ENCODE assay signal across 9 cellular contexts in the genomic region with DNA sequence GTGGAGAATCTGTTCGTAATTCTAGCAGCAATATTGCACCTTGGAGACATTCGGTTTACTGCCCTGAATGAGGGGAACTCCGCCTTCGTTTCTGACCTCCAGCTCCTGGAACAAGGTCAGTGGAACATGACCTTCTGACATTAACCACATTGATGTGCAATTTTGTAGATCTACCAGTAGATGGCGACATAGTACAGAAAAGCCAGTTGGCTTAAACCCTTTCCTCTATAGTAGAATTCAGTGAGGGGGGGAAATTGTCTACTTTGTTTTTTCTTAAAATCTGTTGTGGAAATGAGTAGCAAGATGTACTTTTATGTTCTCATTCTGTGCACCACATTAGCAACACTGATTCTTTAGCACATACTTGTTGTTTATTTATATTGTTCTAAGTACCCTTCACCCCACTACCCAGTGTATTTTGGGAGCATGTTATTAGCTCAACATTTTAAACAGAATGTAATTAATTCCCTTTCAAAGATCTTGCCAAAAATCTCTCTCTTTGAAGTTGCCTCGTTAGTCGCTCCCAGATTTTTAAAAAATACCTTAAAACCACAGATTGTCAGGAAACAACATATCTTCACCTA.
DNase-seq lines count a peak whose midpoint lies in the region; ATAC-seq, FAIRE-seq and TF ChIP-seq lines count a peak whose summit lies in the region.
"Had no signal": no experiment of that assay in that cellular context is flagged by ENCODE, and none has a peak within 500 bp of the region (broad histone marks: within the 10 kb centered on the region; RNA-seq: fewer than 3 reads in every experiment).

No MANE protein-coding gene starts in this region.

- H3K27ac Mint-ChIP-seq in MCF 10A (ENCODE audit: low read depth, unreplicated experiment) = no peak overlapping the region
- H3K27ac Mint-ChIP-seq: CD8-positive, alpha-beta memory T cell had no signal

- CTCF ChIA-PET in MCF 10A (lab: Yijun Ruan, JAX) = interaction anchor here (0.5 to 8.5 kb wide), 39 partner anchors 10 to 1503 kb away, joined by 3 to 74 read pairs (median 3); no protein-coding TSS in a partner anchor

- dilution Hi-C loops in keratinocyte (cut with MboI; ENCODE audit: extremely low pct_ligation_motif_present, low sequenced_read_pairs) = no loop called here

- no peaks in the 10 kb centered on the region for H3K79me2 ChIP-seq in keratinocyte (ENCODE audit: control insufficient read depth, insufficient read depth, low read length)

- no peaks in the 10 kb centered on the region for H3K9me1 ChIP-seq in keratinocyte (ENCODE audit: control insufficient read depth, extremely low read depth, insufficient read depth, low read length)

- H2AFZ ChIP-seq in keratinocyte (ENCODE audit: control insufficient read depth, low read length) = no peak overlapping the region

- H3K9ac ChIP-seq in keratinocyte (ENCODE audit: control insufficient read depth, extremely low read depth, insufficient read depth, low read length) = no peak overlapping the region

- H3K27ac ChIP-seq in keratinocyte (ENCODE audit: control insufficient read depth, insufficient read depth, low read length) (peak overlapping the region; percentile 7), suprapubic skin (no peak overlapping the region)

- H3K4me3 Mint-ChIP-seq in MCF 10A (ENCODE audit: unreplicated experiment) = no peak overlapping the region
- H3K4me3 Mint-ChIP-seq: CD8-positive, alpha-beta memory T cell had no signal

- no peaks in the 10 kb centered on the region for H3K9me3 Mint-ChIP-seq in MCF 10A (ENCODE audit: unreplicated experiment)
- H3K9me3 Mint-ChIP-seq: CD8-positive, alpha-beta memory T cell had no signal

- peaks cover 43% of the 10 kb centered on the region for H3K4me1 Mint-ChIP-seq in MCF 10A (ENCODE audit: insufficient read depth, unreplicated experiment)
- H3K4me1 Mint-ChIP-seq: CD8-positive, alpha-beta memory T cell had no signal

- POLR2A ChIA-PET in MCF 10A (lab: Yijun Ruan, JAX) = interaction anchor here (0.6 to 7.7 kb wide), 16 partner anchors 46 to 1152 kb away, joined by 3 to 74 read pairs (median 4); no protein-coding TSS in a partner anchor

- FAIRE-seq in keratinocyte (lab: Jason Lieb, UNC) = peak; percentile 87

- no peaks in the 10 kb centered on the region for H3K27me3 Mint-ChIP-seq in MCF 10A (ENCODE audit: insufficient read depth, unreplicated experiment)

- H3K4me3 ChIP-seq in keratinocyte (ENCODE audit: control insufficient read depth in 2 of 3, extremely low read depth in 1 of 3, insufficient read depth in 2 of 3, low read depth in 1 of 3, low read length in 3 of 3) (no peak overlapping the region), suprapubic skin (no peak overlapping the region)

- no peak for TF ChIP-seq EP300 in suprapubic skin (IDR thresholded peaks at IDR 0.05)

- no peaks in the 10 kb centered on the region for H3K27me3 ChIP-seq in keratinocyte (ENCODE audit: control insufficient read depth, extremely low read depth, insufficient read depth, low read length)
- H3K27me3 ChIP-seq in suprapubic skin = no peaks in the 10 kb centered on the region

- H3K4me2 ChIP-seq in keratinocyte (ENCODE audit: control insufficient read depth, extremely low read depth, insufficient read depth, low read depth, low read length) = no peak overlapping the region

- DNase-seq in NK-92 treated with Interleukin-12 subunit alpha and Interleukin-12 subunit beta, amount 100 ng/mL, for 24 hours (lab: John Stamatoyannopoulos, UW) = peak; percentile 14
- DNase-seq in NK-92 (lab: John Stamatoyannopoulos, UW; ENCODE audit: unreplicated experiment) (no peak), NCI-H774 (lab: John Stamatoyannopoulos, UW) (peak; percentile 83), MCF 10A (ENCODE audit: unreplicated experiment) (peak; percentile 57), keratinocyte (ENCODE audit: low read depth, low spot score) (peak; percentile 19), suprapubic skin (ENCODE audit: low spot score in 2 of 2) (no peak)

- H3K36me3 Mint-ChIP-seq in MCF 10A (ENCODE audit: insufficient read depth, unreplicated experiment) = no peaks in the 10 kb centered on the region
- H3K36me3 Mint-ChIP-seq: CD8-positive, alpha-beta memory T cell had no signal

- ATAC-seq in GM21367 (IDR thresholded peaks at IDR 0.05; ENCODE audit: unreplicated experiment) (peak; percentile 95), HG03460 (IDR thresholded peaks at IDR 0.05; ENCODE audit: unreplicated experiment) (peak; percentile 83)

- TF ChIP-seq POLR2A in suprapubic skin (IDR thresholded peaks at IDR 0.05) = no peak

- H3K4me1 ChIP-seq in keratinocyte (ENCODE audit: control insufficient read depth, extremely low read depth, insufficient read depth, low read length) (peaks cover 40% of the 10 kb centered on the region), suprapubic skin (peaks cover 4% of the 10 kb centered on the region)

- WGBS in suprapubic skin = 7% methylated on average over 7 of the region's 7 CpGs

- intact Hi-C loops in MCF 10A (cut with micrococcal nuclease) = loop anchor here (1.0 to 5.0 kb wide), 6 partner anchors 184 to 1261 kb away; no protein-coding TSS in a partner anchor

- H3K36me3 ChIP-seq in keratinocyte (ENCODE audit: control insufficient read depth in 2 of 2, extremely low read depth in 1 of 2, insufficient read depth in 2 of 2, low read length in 2 of 2) (no peaks in the 10 kb centered on the region), suprapubic skin (no peaks in the 10 kb centered on the region)

- no TSS peak for BruUV-seq in MCF 10A (replicated peaks; lab: Mats Ljungman, UMichigan)

- H4K20me1 ChIP-seq in keratinocyte (ENCODE audit: control insufficient read depth, extremely low read depth, insufficient read depth, low read length) = no peaks in the 10 kb centered on the region

- TF ChIP-seq CTCF in MCF 10A (IDR thresholded peaks at IDR 0.05; ENCODE audit: unreplicated experiment) (peak; percentile 79), keratinocyte (optimal IDR thresholded peaks at IDR 0.05 in 1 of 3, IDR thresholded peaks at IDR 0.05 in 1 of 3, conservative IDR thresholded peaks at IDR 0.05 in 1 of 3; ENCODE audit: extremely low read depth in 1 of 3, insufficient read depth in 2 of 3, low read length in 3 of 3) (peak; percentile 54 to 71 (median 59)), suprapubic skin (IDR thresholded peaks at IDR 0.05) (peak; percentile 63 to 76)

- H3K9me3 ChIP-seq in keratinocyte (ENCODE audit: control insufficient read depth, low read depth, low read length) (no peaks in the 10 kb centered on the region), suprapubic skin (no peaks in the 10 kb centered on the region)

Comparison
In these comparisons a context has a peak if more than half of its experiments do, and no peak if none do; other contexts are left out.
1. DNase-seq: peak in NK-92 treated with Interleukin-12 subunit alpha and Interleukin-12 subunit beta, amount 100 ng/mL, for 24 hours (single experiment), NCI-H774 (single experiment), MCF 10A (single experiment) and keratinocyte (single experiment); none in NK-92 (single experiment) and suprapubic skin (0 of 2).
2. Peak in every context shown above with its lines, with median percentiles within 50 percentile points of each other: CTCF ChIP-seq.